Comparison of ENCODE assay signal across 8 cellular contexts in genomic region chr12:25250744-25251730, GRCh38. TPM values are rescaled to one million over a fixed set of nuclear protein-coding genes. Genes with fewer than 3 reads are reported as not detected.
DNase-seq lines count a peak whose midpoint lies in the region; ATAC-seq and TF ChIP-seq lines count a peak whose summit lies in the region.

Gene KRAS, minus strand, starts transcription at chr12:25250929.

- in situ Hi-C loops in Caki2 (cut with HindIII; ENCODE audit: low pct_unique_long_range_greater_than_20kb, low sequenced_read_pairs) = no loop called here

- peaks cover 11% of the 10 kb centered on the region for H3K4me1 ChIP-seq in HUES48 (ENCODE audit: control insufficient read depth, insufficient read depth, low read length)
- H3K4me1 ChIP-seq in NT2/D1 (ENCODE audit: insufficient read depth, insufficient read length) = no peaks in the 10 kb centered on the region
- H3K4me1 ChIP-seq in endodermal cell (ENCODE audit: control insufficient read depth, insufficient read depth, low read length) = peaks cover 11% of the 10 kb centered on the region

- peak; percentile 77 for ATAC-seq in GM21423 (IDR thresholded peaks at IDR 0.05; ENCODE audit: unreplicated experiment)

- H3K9ac ChIP-seq in HUES48 (ENCODE audit: low read depth, low read length) (peak within 1 kb of the TSS; percentile 79), NT2/D1 (ENCODE audit: insufficient read length, low read depth) (peak within 1 kb of the TSS; percentile 90), endodermal cell (ENCODE audit: extremely low read depth, low read length, poor library complexity, severe bottlenecking) (peak within 1 kb of the TSS; percentile 78)

- peaks cover 20% of the 10 kb centered on the region for H3K36me3 Mint-ChIP-seq in endodermal cell (ENCODE audit: low read depth)

- H3K36me3 ChIP-seq in HUES48 (ENCODE audit: control insufficient read depth, insufficient read depth, low read length) (no peaks in the 10 kb centered on the region), NT2/D1 (ENCODE audit: insufficient read depth, insufficient read length, low read length) (peaks cover 24% of the 10 kb centered on the region), endodermal cell (ENCODE audit: control insufficient read depth, insufficient read depth, low read length) (peaks cover 17% of the 10 kb centered on the region)

- DNase-seq in Caki2 (ENCODE audit: low read depth) = peak; percentile 92
- DNase-seq in NT2/D1 (ENCODE audit: low read depth, low spot score) = peak; percentile 100
- DNase-seq in activated CD8-positive, alpha-beta memory T cell treated with anti-CD3 and anti-CD28 coated beads, Interleukin-2, amount 50 U/mL, for 1 hour (ENCODE audit: extremely low read depth) = peak; percentile 84
- DNase-seq in endodermal cell = peak; percentile 99
- DNase-seq in mesenteric fat pad (ENCODE audit: low spot score) = peak; percentile 97
- peak; percentile 80 for DNase-seq in stimulated activated CD8-positive, alpha-beta memory T cell treated with anti-CD3 and anti-CD28 coated beads, Interleukin-15, amount 100 ng/mL, for 1 hour (ENCODE audit: low read depth)

- peaks cover 8% of the 10 kb centered on the region for H3K27me3 Mint-ChIP-seq in endodermal cell (ENCODE audit: insufficient read depth)

- 0% methylated on average over 14 to 105 of the region's 105 CpGs for WGBS in endodermal cell (ENCODE audit: insufficient coverage in 1 of 2, insufficient read length in 1 of 2), 2 experiments

- H3K4me3 ChIP-seq in HUES48 (ENCODE audit: low read depth, low read length) = peak within 1 kb of the TSS; percentile 91
- H3K4me3 ChIP-seq in NT2/D1 (ENCODE audit: insufficient read length, low read depth) = peak within 1 kb of the TSS; percentile 87
- peak within 1 kb of the TSS; percentile 97 for H3K4me3 ChIP-seq in endodermal cell (ENCODE audit: low read length)

- H3K27ac ChIP-seq in HUES48 (ENCODE audit: low read depth, low read length) (peak within 1 kb of the TSS; percentile 89), endodermal cell (ENCODE audit: low read depth, low read length) (peak within 1 kb of the TSS; percentile 34)

- H3K9me3 ChIP-seq in HUES48 (ENCODE audit: control insufficient read depth, insufficient read depth, low read length) (no peaks in the 10 kb centered on the region), NT2/D1 (ENCODE audit: insufficient read depth, low read length) (no peaks in the 10 kb centered on the region), endodermal cell (ENCODE audit: control insufficient read depth, low read length) (no peaks in the 10 kb centered on the region)

- H3K27me3 ChIP-seq in HUES48 (ENCODE audit: control insufficient read depth, insufficient read depth, low read length) (peaks cover 4% of the 10 kb centered on the region), NT2/D1 (ENCODE audit: insufficient read depth, insufficient read length) (peaks cover 23% of the 10 kb centered on the region), endodermal cell (ENCODE audit: control insufficient read depth, insufficient read depth, low read length, poor library complexity, severe bottlenecking) (no peaks in the 10 kb centered on the region)

- H3K27ac Mint-ChIP-seq in endodermal cell = peak within 1 kb of the TSS; percentile 95

- H3K9me3 Mint-ChIP-seq in endodermal cell = peaks cover under 1% of the 10 kb centered on the region

- peaks cover 44% of the 10 kb centered on the region for H3K4me1 Mint-ChIP-seq in endodermal cell

- TF ChIP-seq CTCF in endodermal cell (conservative IDR thresholded peaks at IDR 0.05) = peak; percentile 37

- peak within 1 kb of the TSS; percentile 90 for H3K4me3 Mint-ChIP-seq in endodermal cell

RNA-seq across cellular contexts. Expression of gene KRAS, which starts in this region (rescaled TPM):
- 3.3 and 6.9 TPM in 2 replicates for total RNA-seq in Caki2 (2014; rRNA removed; shearing (Covaris generic); ENCODE audit: low replicate concordance)
- total RNA-seq in endodermal cell (100 to 1,000 TPM in 1 of 2 donors, 10 to 100 TPM in 1; 58.0 to 140 TPM), mesenteric fat pad (18.7 TPM)
- 35.7 TPM for polyA plus RNA-seq in endodermal cell (2013, experiment 1 of 2)
- polyA plus RNA-seq in endodermal cell (2013, experiment 2 of 2) = 35.5 TPM

Comparison
In these comparisons a context has a peak if more than half of its experiments do, and no peak if none do; other contexts are left out.
1. Peak in every context shown above with its lines: DNase-seq, ATAC-seq, H3K4me3 ChIP-seq and H3K27ac ChIP-seq.